Comparison of ENCODE assay signal across 1 cellular context in the genomic region with DNA sequence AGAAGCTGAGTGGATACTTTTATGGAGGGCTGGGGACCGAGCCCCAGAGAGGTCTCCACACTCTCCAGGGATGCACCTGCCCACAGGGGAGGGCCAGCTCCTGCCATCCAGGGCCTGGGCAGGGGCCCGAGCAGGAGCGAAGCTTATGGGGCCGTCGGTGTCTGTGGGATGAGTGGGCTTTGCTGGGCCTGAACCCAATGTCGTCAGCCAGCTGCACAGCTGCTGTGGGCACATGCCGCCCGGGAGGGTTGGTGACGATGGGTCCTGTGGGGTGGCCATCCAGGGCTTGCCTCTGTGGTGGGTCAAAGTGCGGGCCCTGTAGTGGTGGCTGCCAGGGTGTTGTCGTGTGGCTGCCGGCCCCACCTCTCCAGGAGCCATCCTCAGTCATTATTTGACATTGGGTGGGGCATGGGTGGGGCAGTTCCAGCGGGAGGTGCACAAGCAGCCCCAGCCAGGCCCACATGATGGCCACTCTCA.
TF ChIP-seq lines count a peak whose summit lies in the region.

No MANE protein-coding gene starts in this region.

TF ChIP-seq in HepG2, 621 proteins besides CTCF, POLR2A, EP300 and RAD21 (continued from another document):
- TF ChIP-seq, protein P1, sequence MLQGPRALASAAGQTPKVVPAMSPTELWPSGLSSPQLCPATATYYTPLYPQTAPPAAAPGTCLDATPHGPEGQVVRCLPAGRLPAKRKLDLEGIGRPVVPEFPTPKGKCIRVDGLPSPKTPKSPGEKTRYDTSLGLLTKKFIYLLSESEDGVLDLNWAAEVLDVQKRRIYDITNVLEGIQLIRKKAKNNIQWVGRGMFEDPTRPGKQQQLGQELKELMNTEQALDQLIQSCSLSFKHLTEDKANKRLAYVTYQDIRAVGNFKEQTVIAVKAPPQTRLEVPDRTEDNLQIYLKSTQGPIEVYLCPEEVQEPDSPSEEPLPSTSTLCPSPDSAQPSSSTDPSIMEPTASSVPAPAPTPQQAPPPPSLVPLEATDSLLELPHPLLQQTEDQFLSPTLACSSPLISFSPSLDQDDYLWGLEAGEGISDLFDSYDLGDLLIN (CRISPR knock-in tag; IDR thresholded peaks at IDR 0.05; ENCODE audit: borderline replicate concordance): no peak
- TF ChIP-seq, protein P2, sequence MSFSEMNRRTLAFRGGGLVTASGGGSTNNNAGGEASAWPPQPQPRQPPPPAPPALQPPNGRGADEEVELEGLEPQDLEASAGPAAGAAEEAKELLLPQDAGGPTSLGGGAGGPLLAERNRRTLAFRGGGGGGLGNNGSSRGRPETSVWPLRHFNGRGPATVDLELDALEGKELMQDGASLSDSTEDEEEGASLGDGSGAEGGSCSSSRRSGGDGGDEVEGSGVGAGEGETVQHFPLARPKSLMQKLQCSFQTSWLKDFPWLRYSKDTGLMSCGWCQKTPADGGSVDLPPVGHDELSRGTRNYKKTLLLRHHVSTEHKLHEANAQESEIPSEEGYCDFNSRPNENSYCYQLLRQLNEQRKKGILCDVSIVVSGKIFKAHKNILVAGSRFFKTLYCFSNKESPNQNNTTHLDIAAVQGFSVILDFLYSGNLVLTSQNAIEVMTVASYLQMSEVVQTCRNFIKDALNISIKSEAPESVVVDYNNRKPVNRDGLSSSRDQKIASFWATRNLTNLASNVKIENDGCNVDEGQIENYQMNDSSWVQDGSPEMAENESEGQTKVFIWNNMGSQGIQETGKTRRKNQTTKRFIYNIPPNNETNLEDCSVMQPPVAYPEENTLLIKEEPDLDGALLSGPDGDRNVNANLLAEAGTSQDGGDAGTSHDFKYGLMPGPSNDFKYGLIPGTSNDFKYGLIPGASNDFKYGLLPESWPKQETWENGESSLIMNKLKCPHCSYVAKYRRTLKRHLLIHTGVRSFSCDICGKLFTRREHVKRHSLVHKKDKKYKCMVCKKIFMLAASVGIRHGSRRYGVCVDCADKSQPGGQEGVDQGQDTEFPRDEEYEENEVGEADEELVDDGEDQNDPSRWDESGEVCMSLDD (CRISPR knock-in tag; IDR thresholded peaks at IDR 0.05; ENCODE audit: borderline replicate concordance): no peak
- TF ChIP-seq, protein P3, sequence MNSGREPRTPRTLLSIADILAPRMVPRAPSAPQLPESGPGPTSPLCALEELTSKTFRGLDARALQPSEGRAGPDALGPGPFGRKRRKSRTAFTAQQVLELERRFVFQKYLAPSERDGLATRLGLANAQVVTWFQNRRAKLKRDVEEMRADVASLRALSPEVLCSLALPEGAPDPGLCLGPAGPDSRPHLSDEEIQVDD (CRISPR knock-in tag; IDR thresholded peaks at IDR 0.05; ENCODE audit: borderline replicate concordance): no peak
- no peak for TF ChIP-seq ZNF713 (CRISPR knock-in tag; IDR thresholded peaks at IDR 0.05)
- TF ChIP-seq FLYWCH1 (CRISPR knock-in tag; IDR thresholded peaks at IDR 0.05): no peak
- no peak for TF ChIP-seq MLLT10 (CRISPR knock-in tag; IDR thresholded peaks at IDR 0.05)
- TF ChIP-seq, protein P4, sequence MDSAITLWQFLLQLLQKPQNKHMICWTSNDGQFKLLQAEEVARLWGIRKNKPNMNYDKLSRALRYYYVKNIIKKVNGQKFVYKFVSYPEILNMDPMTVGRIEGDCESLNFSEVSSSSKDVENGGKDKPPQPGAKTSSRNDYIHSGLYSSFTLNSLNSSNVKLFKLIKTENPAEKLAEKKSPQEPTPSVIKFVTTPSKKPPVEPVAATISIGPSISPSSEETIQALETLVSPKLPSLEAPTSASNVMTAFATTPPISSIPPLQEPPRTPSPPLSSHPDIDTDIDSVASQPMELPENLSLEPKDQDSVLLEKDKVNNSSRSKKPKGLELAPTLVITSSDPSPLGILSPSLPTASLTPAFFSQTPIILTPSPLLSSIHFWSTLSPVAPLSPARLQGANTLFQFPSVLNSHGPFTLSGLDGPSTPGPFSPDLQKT (CRISPR knock-in tag; IDR thresholded peaks at IDR 0.05; ENCODE audit: borderline replicate concordance): no peak
- TF ChIP-seq ZZZ3 (CRISPR knock-in tag; IDR thresholded peaks at IDR 0.05; ENCODE audit: borderline replicate concordance): no peak
- no peak for TF ChIP-seq PRMT3 (CRISPR knock-in tag; IDR thresholded peaks at IDR 0.05; ENCODE audit: borderline replicate concordance, low read depth)
- TF ChIP-seq ZNF570 (CRISPR knock-in tag; IDR thresholded peaks at IDR 0.05; ENCODE audit: borderline replicate concordance): no peak
- TF ChIP-seq ZNF101 (CRISPR knock-in tag; IDR thresholded peaks at IDR 0.05; ENCODE audit: borderline replicate concordance, low read depth): no peak
- no peak for TF ChIP-seq SP1 (IDR thresholded peaks at IDR 0.05)
- no peak for TF ChIP-seq SP1 (CRISPR knock-in tag; IDR thresholded peaks at IDR 0.05)
- TF ChIP-seq RORA (CRISPR knock-in tag; IDR thresholded peaks at IDR 0.05): no peak
- no peak for TF ChIP-seq MEIS2 (CRISPR knock-in tag; IDR thresholded peaks at IDR 0.05)
- no peak for TF ChIP-seq ZNF383 (CRISPR knock-in tag; IDR thresholded peaks at IDR 0.05; ENCODE audit: borderline replicate concordance)
